3 cellular contexts compared by ENCODE assay signal in genomic region chr4:183354213-183354612, GRCh38.
A peak's percentile ranks its signal among the peaks of the same experiment; 100 is the strongest.
TF ChIP-seq lines count a peak whose summit lies in the region.

No MANE protein-coding gene starts in this region.

TF ChIP-seq in HEK293T, 16 proteins besides CTCF, POLR2A, EP300 and RAD21:
- no peak for TF ChIP-seq FOXA1 (IDR thresholded peaks at IDR 0.05)
- peak; percentile 33; the same call in 1 of the 2 replicates for TF ChIP-seq L3MBTL2 (conservative IDR thresholded peaks at IDR 0.05)

TF ChIP-seq in K562, 482 proteins besides CTCF, POLR2A, EP300 and RAD21 (continues in another document):
- TF ChIP-seq MGA (IDR thresholded peaks at IDR 0.05) = peak; percentile 61
- peak; percentile 38; the same call in 1 of the 2 replicates for TF ChIP-seq L3MBTL2 (IDR thresholded peaks at IDR 0.05)
- TF ChIP-seq ZNF274 (IDR thresholded peaks at IDR 0.05; ENCODE audit: borderline replicate concordance, low read depth, low read length) = no peak
- peak in 1 of 2 experiments; percentile 10 for TF ChIP-seq E2F6 (IDR thresholded peaks at IDR 0.05; ENCODE audit: borderline replicate concordance in 1 of 2, extremely low read depth in 1 of 2, insufficient read depth in 1 of 2, insufficient read length in 1 of 2, low read depth in 1 of 2, low read length in 1 of 2, poor library complexity in 1 of 2, severe bottlenecking in 1 of 2)

TF ChIP-seq in liver, 16 proteins besides CTCF, POLR2A, EP300 and RAD21:
- TF ChIP-seq HNF4A (conservative IDR thresholded peaks at IDR 0.05) (peak; percentile 19 to 31), HNF4G (IDR thresholded peaks at IDR 0.05) (no peak)
TF ChIP-seq in liver: peak in this region for 1.
